Comparison of ENCODE assay signal across 7 cellular contexts in genomic region chr1:108438536-108438935, GRCh38.
A peak's percentile ranks its signal among the peaks of the same experiment; 100 is the strongest.
DNase-seq lines count a peak whose midpoint lies in the region; ATAC-seq lines count a peak whose summit lies in the region.
"Not testable (repeated sequence)": the region's sequence is repeated elsewhere in the genome, so short reads cannot be mapped to it uniquely, and the experiment has no call there.

No MANE protein-coding gene starts in this region.

- H3K9me3 Mint-ChIP-seq in activated naive CD8-positive, alpha-beta T cell treated with anti-CD3 and anti-CD28 coated beads, Interleukin-2, amount 50 U/mL, for 24 hours: not testable (repeated sequence)

- H3K36me3 Mint-ChIP-seq in activated naive CD8-positive, alpha-beta T cell treated with anti-CD3 and anti-CD28 coated beads, Interleukin-2, amount 50 U/mL, for 24 hours (ENCODE audit: low read depth): not testable (repeated sequence)

- H3K4me1 Mint-ChIP-seq in activated naive CD8-positive, alpha-beta T cell treated with anti-CD3 and anti-CD28 coated beads, Interleukin-2, amount 50 U/mL, for 24 hours: not testable (repeated sequence)

- H3K4me3 Mint-ChIP-seq in activated naive CD8-positive, alpha-beta T cell treated with anti-CD3 and anti-CD28 coated beads, Interleukin-2, amount 50 U/mL, for 24 hours: not testable (repeated sequence)

- not testable (repeated sequence) for DNase-seq in activated naive CD8-positive, alpha-beta T cell treated with anti-CD3 and anti-CD28 coated beads, Interleukin-2, amount 50 U/mL, for 24 hours

- ATAC-seq in GM18520 (IDR thresholded peaks at IDR 0.05; ENCODE audit: unreplicated experiment) (peak; percentile 68), GM19452 (IDR thresholded peaks at IDR 0.05; ENCODE audit: unreplicated experiment) (peak; percentile 89), GM21723 (IDR thresholded peaks at IDR 0.05; ENCODE audit: unreplicated experiment) (peak; percentile 95), HG02885 (IDR thresholded peaks at IDR 0.05; ENCODE audit: poor library complexity, unreplicated experiment) (peak; percentile 95), HG03139 (IDR thresholded peaks at IDR 0.05; ENCODE audit: unreplicated experiment) (peak; percentile 92), HG03558 (IDR thresholded peaks at IDR 0.05; ENCODE audit: extremely low read depth, unreplicated experiment) (peak; percentile 52)
- ATAC-seq in activated naive CD8-positive, alpha-beta T cell treated with anti-CD3 and anti-CD28 coated beads, Interleukin-2, amount 50 U/mL, for 24 hours: peak; percentile 81

- not testable (repeated sequence) for H3K27ac Mint-ChIP-seq in activated naive CD8-positive, alpha-beta T cell treated with anti-CD3 and anti-CD28 coated beads, Interleukin-2, amount 50 U/mL, for 24 hours

- H3K27me3 Mint-ChIP-seq in activated naive CD8-positive, alpha-beta T cell treated with anti-CD3 and anti-CD28 coated beads, Interleukin-2, amount 50 U/mL, for 24 hours: not testable (repeated sequence)
